Comparison of ENCODE assay signal across 30 cellular contexts in genomic region chr5:142481410-142481809, GRCh38.
"Had no signal": no experiment of that assay in that cellular context is flagged by ENCODE, and none has a peak within 500 bp of the region (broad histone marks: within the 10 kb centered on the region; RNA-seq: fewer than 3 reads in every experiment).

No MANE protein-coding gene starts in this region.

- H3K36me3 ChIP-seq: colonic mucosa, gastrocnemius medialis, heart right ventricle, left lung, prostate gland, right atrium auricular region, tibial artery had no signal

- FAIRE-seq: islet of Langerhans had no signal

- DNase-seq: colonic mucosa; effector CD8-positive, alpha-beta T cell; endodermal cell; foreskin fibroblast; gastrocnemius medialis; heart right ventricle; hippocampal formation; left cardiac atrium; left lung; mesenchymal stem cell; midbrain; naive thymus-derived CD4-positive, alpha-beta T cell; nephron progenitor cell; nucleus accumbens; stimulated activated CD4-positive, alpha-beta T cell treated with anti-CD3 and anti-CD28 coated beads, Interleukin-12 subunit alpha, Interleukin-12 subunit beta, amount 100 ng/mL, for 4 hours; stimulated activated CD4-positive, alpha-beta T cell treated with anti-CD3 and anti-CD28 coated beads, Interleukin-2, amount 100 ng/mL, for 24 hours; stimulated activated CD4-positive, alpha-beta T cell treated with anti-CD3 and anti-CD28 coated beads, Interleukin-4, amount 100 ng/mL, for 24 hours; stimulated activated naive CD4-positive, alpha-beta T cell; substantia nigra; testis; tibial artery had no signal

- H3K27me3 ChIP-seq: colonic mucosa, gastrocnemius medialis, left lung, right atrium auricular region, testis, tibial artery had no signal

- H3K4me3 Mint-ChIP-seq: dendritic cell treated with granulocyte-macrophage colony-stimulating factor and Interleukin-4, amounts not matched to agents 40 ng/mL and 50 ng/mL, for 4 days; endodermal cell; naive thymus-derived CD4-positive, alpha-beta T cell; nephron progenitor cell; type B pancreatic cell had no signal

- H3K27ac ChIP-seq: colonic mucosa, epithelial cell of prostate, gastrocnemius medialis, heart right ventricle, left lung, prostate gland, right atrium auricular region, testis, tibial artery had no signal

- H3K4me3 ChIP-seq: colonic mucosa, gastrocnemius medialis, heart right ventricle, left lung, prostate gland, right atrium auricular region, smooth muscle cell, testis, tibial artery had no signal

- H3K27ac Mint-ChIP-seq: dendritic cell treated with granulocyte-macrophage colony-stimulating factor and Interleukin-4, amounts not matched to agents 40 ng/mL and 50 ng/mL, for 4 days; endodermal cell; naive thymus-derived CD4-positive, alpha-beta T cell; nephron progenitor cell; type B pancreatic cell had no signal

- ATAC-seq: esophagus mucosa; gastrocnemius medialis; heart right ventricle; left cardiac atrium; left lung; naive thymus-derived CD4-positive, alpha-beta T cell; sciatic nerve had no signal

- H3K4me2 ChIP-seq: smooth muscle cell had no signal

- H3K9me3 ChIP-seq: colonic mucosa, gastrocnemius medialis, prostate gland, testis had no signal

- H3K4me1 ChIP-seq: colonic mucosa, gastrocnemius medialis, heart right ventricle, left lung, prostate gland, right atrium auricular region, testis had no signal
